9 cellular contexts compared by ENCODE assay signal in genomic region chr21:30434033-30434631, GRCh38. TPM values are rescaled to one million over a fixed set of nuclear protein-coding genes. Genes with fewer than 3 reads are reported as not detected.
DNase-seq lines count a peak whose midpoint lies in the region; ATAC-seq and TF ChIP-seq lines count a peak whose summit lies in the region.
"Had no signal": no experiment of that assay in that cellular context is flagged by ENCODE, and none has a peak within 500 bp of the region (broad histone marks: within the 10 kb centered on the region; RNA-seq: fewer than 3 reads in every experiment).

No MANE protein-coding gene starts in this region.

- H3K27me3 Mint-ChIP-seq in endothelial cell (ENCODE audit: unreplicated experiment) = peaks cover 6% of the 10 kb centered on the region

- no peak overlapping the region for H3K27ac Mint-ChIP-seq in endothelial cell (ENCODE audit: unreplicated experiment)
- H3K27ac Mint-ChIP-seq: CD4-positive, alpha-beta memory T cell had no signal

- H3K36me3 Mint-ChIP-seq in endothelial cell (ENCODE audit: low read depth, unreplicated experiment) = no peaks in the 10 kb centered on the region
- H3K36me3 Mint-ChIP-seq: CD4-positive, alpha-beta memory T cell had no signal

- DNase-seq in NCI-H446 (lab: John Stamatoyannopoulos, UW) (peak; percentile 5 to 53), NCI-H446 treated with DMSO at 0.1 percent for 48 hours (lab: John Stamatoyannopoulos, UW) (no peak), RKO (ENCODE audit: low spot score) (peak; percentile 62), endothelial cell (ENCODE audit: low spot score) (peak; percentile 59), pons (ENCODE audit: low spot score) (peak; percentile 12), NCI-H2227 (lab: John Stamatoyannopoulos, UW; ENCODE audit: unreplicated experiment) (no peak), NK-92 (lab: John Stamatoyannopoulos, UW; ENCODE audit: unreplicated experiment) (no peak)

- H3K4me1 Mint-ChIP-seq in endothelial cell (ENCODE audit: unreplicated experiment) = peaks cover 4% of the 10 kb centered on the region
- H3K4me1 Mint-ChIP-seq: CD4-positive, alpha-beta memory T cell had no signal

- H3K4me3 Mint-ChIP-seq in endothelial cell (ENCODE audit: unreplicated experiment) = no peak overlapping the region
- H3K4me3 Mint-ChIP-seq: CD4-positive, alpha-beta memory T cell had no signal

- peak; percentile 69 for TF ChIP-seq CTCF in endothelial cell (IDR thresholded peaks at IDR 0.05; ENCODE audit: unreplicated experiment)

- ATAC-seq in HG03103 (IDR thresholded peaks at IDR 0.05; ENCODE audit: low read depth, unreplicated experiment) = peak; percentile 74

- no peaks in the 10 kb centered on the region for H3K9me3 Mint-ChIP-seq in endothelial cell (ENCODE audit: unreplicated experiment)

RNA-seq across cellular contexts. Expression of gene KRTAP13-4, which starts 4.1 kb away (rescaled TPM):
- not detected for total RNA-seq in endothelial cell (ENCODE audit: unreplicated experiment)
- total RNA-seq: CD4-positive, alpha-beta memory T cell had no signal

RNA-seq across cellular contexts. Expression of gene KRTAP15-1, which starts 5.9 kb away (rescaled TPM):
- total RNA-seq in endothelial cell (ENCODE audit: unreplicated experiment) = not detected
- total RNA-seq: CD4-positive, alpha-beta memory T cell had no signal

RNA-seq across cellular contexts. Expression of gene KRTAP13-3, which starts 8.4 kb away (rescaled TPM):
- not detected for total RNA-seq in endothelial cell (ENCODE audit: unreplicated experiment)
- total RNA-seq: CD4-positive, alpha-beta memory T cell had no signal

RNA-seq across cellular contexts. Expression of gene KRTAP13-1, which starts 38.3 kb away (rescaled TPM):
- total RNA-seq in endothelial cell (ENCODE audit: unreplicated experiment) = not detected
- total RNA-seq: CD4-positive, alpha-beta memory T cell had no signal

RNA-seq across cellular contexts. Expression of gene KRTAP19-1, which starts 46.0 kb away (rescaled TPM):
- total RNA-seq in endothelial cell (ENCODE audit: unreplicated experiment) = not detected
- total RNA-seq: CD4-positive, alpha-beta memory T cell had no signal

Comparison
In these comparisons a context has a peak if more than half of its experiments do, and no peak if none do; other contexts are left out.
1. DNase-seq: peak in NCI-H446 (2 of 2), RKO (single experiment), endothelial cell (single experiment) and pons (single experiment); none in NCI-H446 treated with DMSO at 0.1 percent for 48 hours (single experiment), NCI-H2227 (single experiment) and NK-92 (single experiment).